ENCODE assay signal across 16 cellular contexts in the genomic region with DNA sequence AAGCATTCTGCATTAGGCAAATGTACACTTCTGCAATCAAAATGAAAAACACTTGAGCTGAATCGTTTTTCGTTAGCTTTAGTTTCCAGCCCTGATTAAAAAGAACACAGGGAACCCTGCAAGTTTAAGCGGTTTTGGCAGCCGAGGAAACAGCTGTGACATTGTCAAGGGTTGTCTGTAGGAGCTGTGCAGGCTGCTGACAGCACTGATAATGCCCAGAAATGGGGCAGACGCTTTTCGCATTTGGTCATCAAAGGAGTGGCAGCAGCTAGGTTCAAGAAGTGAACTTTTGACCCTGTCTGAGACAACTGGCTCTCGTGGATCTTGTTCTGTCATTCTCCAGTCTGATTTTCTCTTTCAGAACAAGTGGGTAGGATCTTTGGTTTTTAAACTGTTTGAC.
A peak's percentile ranks its signal among the peaks of the same experiment; 100 is the strongest.
DNase-seq lines count a peak whose midpoint lies in the region; ATAC-seq, FAIRE-seq and TF ChIP-seq lines count a peak whose summit lies in the region.
"Had no signal": no experiment of that assay in that cellular context is flagged by ENCODE, and none has a peak within 500 bp of the region (broad histone marks: within the 10 kb centered on the region; RNA-seq: fewer than 3 reads in every experiment).

No MANE protein-coding gene starts in this region.

- no peak overlapping the region for H3K4me2 ChIP-seq in HepG2 (ENCODE audit: low read depth, low read length)

- H3K4me3 ChIP-seq in liver (ENCODE audit: low read depth in 1 of 3, low read length in 3 of 3) = no peak overlapping the region
- H3K4me3 ChIP-seq in HepG2 (replicated peaks in 1 of 3; ENCODE audit: insufficient read depth in 1 of 3, low read depth in 2 of 3, low read length in 3 of 3) = no peak overlapping the region
- H3K4me3 ChIP-seq in neutrophil (ENCODE audit: low read depth in 1 of 2, low read length in 1 of 2) = no peak overlapping the region
- H3K4me3 ChIP-seq: suprapubic skin had no signal

- TF ChIP-seq POLR2A in HepG2 (IDR thresholded peaks at IDR 0.05; ENCODE audit: insufficient read depth in 1 of 2, low read depth in 2 of 2, low read length in 2 of 2) = no peak

- CTCF ChIA-PET in HepG2 (lab: Yijun Ruan, JAX; ENCODE audit: low intra/inter-chr PET ratio, low total read pairs) (no interaction called here), RWPE1 (lab: Yijun Ruan, JAX) (interaction anchor here (1.2 kb wide), 1 partner anchor 8 kb away, joined by 4 read pairs; no protein-coding TSS in a partner anchor)

- H3K4me1 ChIP-seq in liver (ENCODE audit: control insufficient read depth in 4 of 4, insufficient read depth in 4 of 4, low read length in 3 of 4) = peaks cover 5 to 51% (median 37%) of the 10 kb centered on the region in 4 donors
- no peaks in the 10 kb centered on the region for H3K4me1 ChIP-seq in HepG2 (ENCODE audit: insufficient read depth, low read length)
- peaks cover 8 to 27% of the 10 kb centered on the region in 2 experiments for H3K4me1 ChIP-seq in neutrophil (ENCODE audit: control insufficient read depth in 1 of 2, insufficient read depth in 1 of 2, low read depth in 1 of 2, low read length in 1 of 2)

- no peak for ATAC-seq in HepG2
- ATAC-seq in left ventricle myocardium superior = peak; percentile 88
- no peak for ATAC-seq in HG03342 (IDR thresholded peaks at IDR 0.05; ENCODE audit: unreplicated experiment)
- ATAC-seq: WTC11 had no signal

- TF ChIP-seq CTCF in liver (IDR thresholded peaks at IDR 0.05; ENCODE audit: low read depth, low read length, missing input control) = no peak
- TF ChIP-seq CTCF in HepG2 (CRISPR knock-in tag; IDR thresholded peaks at IDR 0.05) = no peak
- TF ChIP-seq CTCF in neutrophil (IDR thresholded peaks at IDR 0.05) = no peak
- no peak for TF ChIP-seq CTCF in RWPE1 (conservative IDR thresholded peaks at IDR 0.05; ENCODE audit: low read depth)

- no peaks in the 10 kb centered on the region for H3K27me3 ChIP-seq in liver (ENCODE audit: control insufficient read depth in 4 of 4, insufficient read depth in 4 of 4, low read length in 3 of 4)
- H3K27me3 ChIP-seq in HepG2 (ENCODE audit: control insufficient read depth in 1 of 2, insufficient read depth in 2 of 2, low read length in 2 of 2) = no peaks in the 10 kb centered on the region
- no peaks in the 10 kb centered on the region for H3K27me3 ChIP-seq in neutrophil
- H3K27me3 ChIP-seq: suprapubic skin had no signal

- H3K79me2 ChIP-seq in HepG2 (ENCODE audit: insufficient read depth, low read length) = no peaks in the 10 kb centered on the region

- H3K9me3 ChIP-seq in liver (ENCODE audit: control insufficient read depth in 4 of 4, low read length in 3 of 4) = no peaks in the 10 kb centered on the region
- no peaks in the 10 kb centered on the region for H3K9me3 ChIP-seq in HepG2 (ENCODE audit: low read length)
- H3K9me3 ChIP-seq in neutrophil = no peaks in the 10 kb centered on the region
- H3K9me3 ChIP-seq: suprapubic skin had no signal

- H3K9ac ChIP-seq in liver (ENCODE audit: low read depth in 1 of 2, low read length in 2 of 2) = no peak overlapping the region
- H3K9ac ChIP-seq in HepG2 (ENCODE audit: insufficient read depth, low read depth, low read length) = no peak overlapping the region

- in situ Hi-C loops in HepG2 (cut with HindIII; ENCODE audit: extremely low pct_ligation_motif_present, low pct_unique_long_range_greater_than_20kb) = loop anchor here (25.0 kb wide), 1 partner anchor 729 kb away; a partner anchor contains a TSS

- H3K27ac ChIP-seq in liver (ENCODE audit: low read depth in 1 of 2, low read length in 2 of 2) (no peak overlapping the region), HepG2 (ENCODE audit: extremely low read length, insufficient read depth, low read length) (no peak overlapping the region), neutrophil (peak overlapping the region; percentile 51), RWPE1 (no peak overlapping the region)
- H3K27ac ChIP-seq: suprapubic skin had no signal

- intact Hi-C loops in HepG2 (cut with micrococcal nuclease; ENCODE audit: unreplicated experiment) (loop anchor here (10.0 kb wide), 1 partner anchor 294 kb away; no protein-coding TSS in a partner anchor), left ventricle myocardium superior (cut with micrococcal nuclease) (loop anchor here (10.0 kb wide), 1 partner anchor 64 kb away; no protein-coding TSS in a partner anchor)

- POLR2A ChIA-PET in HepG2 (lab: Yijun Ruan, JAX) = no interaction called here
- POLR2A ChIA-PET in RWPE1 (lab: Yijun Ruan, JAX; ENCODE audit: low non-redundant PET) = no interaction called here

- DNase-seq in HepG2 (ENCODE audit: low spot score) (no peak), left ventricle myocardium superior (peak; percentile 82), DMS53 treated with DMSO at 0.1 percent for 48 hours (lab: John Stamatoyannopoulos, UW; ENCODE audit: unreplicated experiment) (no peak), RWPE1 (ENCODE audit: low spot score) (no peak), NOMO-1 (lab: John Stamatoyannopoulos, UW; ENCODE audit: unreplicated experiment in 2 of 2) (no peak)
- DNase-seq: activated T-cell treated with anti-CD3 and anti-CD28 coated beads, Interleukin-2, amount 50 U/mL, for 1 hour; DMS53; MV-4-11; NCI-H446 treated with DMSO at 0.1 percent for 48 hours; SIG-M5 had no signal

- BruUV-seq in HepG2 (replicated peaks; lab: Mats Ljungman, UMichigan) = no TSS peak

- no peak for TF ChIP-seq EP300 in HepG2 (IDR thresholded peaks at IDR 0.05; ENCODE audit: low read depth in 2 of 2, low read length in 2 of 2)
- no peak for TF ChIP-seq EP300 in HepG2 (CRISPR knock-in tag; IDR thresholded peaks at IDR 0.05; ENCODE audit: borderline replicate concordance)

- WGBS in liver = 22% methylated on average over 7 of the region's 7 CpGs
- WGBS in HepG2 (ENCODE audit: low lambda C conversion rate) = 2% methylated on average over 5 of the region's 7 CpGs

- peaks cover 0 to 9% (median 0%) of the 10 kb centered on the region in 4 donors for H3K36me3 ChIP-seq in liver (ENCODE audit: control insufficient read depth in 4 of 4, insufficient read depth in 3 of 4, low read depth in 1 of 4, low read length in 3 of 4)
- no peaks in the 10 kb centered on the region for H3K36me3 ChIP-seq in HepG2 (replicated peaks in 1 of 2; ENCODE audit: control insufficient read depth in 1 of 2, insufficient read depth in 2 of 2, low read length in 2 of 2)
- no peaks in the 10 kb centered on the region for H3K36me3 ChIP-seq in neutrophil
- H3K36me3 ChIP-seq: suprapubic skin had no signal

- H4K20me1 ChIP-seq in HepG2 (ENCODE audit: insufficient read depth, low read length) = no peaks in the 10 kb centered on the region

- H2AFZ ChIP-seq in HepG2 (ENCODE audit: low read length) = no peak overlapping the region

- FAIRE-seq in HepG2 (lab: Jason Lieb, UNC) = no peak
- FAIRE-seq: A204.1 had no signal

- TF ChIP-seq RAD21 in liver (IDR thresholded peaks at IDR 0.05) (no peak), HepG2 (CRISPR knock-in tag; IDR thresholded peaks at IDR 0.05) (no peak)

TF ChIP-seq in liver, 16 proteins besides CTCF, POLR2A, EP300 and RAD21:
- peak in 1 of 2 donors; percentile 26 for TF ChIP-seq RXRA (IDR thresholded peaks at IDR 0.05)
- no peak for TF ChIP-seq SP1 (IDR thresholded peaks at IDR 0.05)
- peak; percentile 79 for TF ChIP-seq NR2F2 (IDR thresholded peaks at IDR 0.05)

TF ChIP-seq in HepG2, 621 proteins besides CTCF, POLR2A, EP300 and RAD21 (continues in another document):
- no peak for TF ChIP-seq ZNF629 (CRISPR knock-in tag; conservative IDR thresholded peaks at IDR 0.05)
- TF ChIP-seq, protein P1, sequence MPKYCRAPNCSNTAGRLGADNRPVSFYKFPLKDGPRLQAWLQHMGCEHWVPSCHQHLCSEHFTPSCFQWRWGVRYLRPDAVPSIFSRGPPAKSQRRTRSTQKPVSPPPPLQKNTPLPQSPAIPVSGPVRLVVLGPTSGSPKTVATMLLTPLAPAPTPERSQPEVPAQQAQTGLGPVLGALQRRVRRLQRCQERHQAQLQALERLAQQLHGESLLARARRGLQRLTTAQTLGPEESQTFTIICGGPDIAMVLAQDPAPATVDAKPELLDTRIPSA (CRISPR knock-in tag; IDR thresholded peaks at IDR 0.05; ENCODE audit: borderline replicate concordance) = no peak
- no peak for TF ChIP-seq PHF8 (CRISPR knock-in tag; IDR thresholded peaks at IDR 0.05)
- TF ChIP-seq RXRA (CRISPR knock-in tag; IDR thresholded peaks at IDR 0.05) = no peak
- no peak for TF ChIP-seq SNAPC2 (CRISPR knock-in tag; IDR thresholded peaks at IDR 0.05)
- TF ChIP-seq, protein P2, sequence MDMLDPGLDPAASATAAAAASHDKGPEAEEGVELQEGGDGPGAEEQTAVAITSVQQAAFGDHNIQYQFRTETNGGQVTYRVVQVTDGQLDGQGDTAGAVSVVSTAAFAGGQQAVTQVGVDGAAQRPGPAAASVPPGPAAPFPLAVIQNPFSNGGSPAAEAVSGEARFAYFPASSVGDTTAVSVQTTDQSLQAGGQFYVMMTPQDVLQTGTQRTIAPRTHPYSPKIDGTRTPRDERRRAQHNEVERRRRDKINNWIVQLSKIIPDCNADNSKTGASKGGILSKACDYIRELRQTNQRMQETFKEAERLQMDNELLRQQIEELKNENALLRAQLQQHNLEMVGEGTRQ (IDR thresholded peaks at IDR 0.05; ENCODE audit: low read depth, low read length) = no peak
- TF ChIP-seq, protein P2 (CRISPR knock-in tag; IDR thresholded peaks at IDR 0.05; ENCODE audit: borderline replicate concordance) = no peak
- no peak for TF ChIP-seq EHMT2 (IDR thresholded peaks at IDR 0.05; ENCODE audit: borderline replicate concordance, low read depth, low read length)
- no peak for TF ChIP-seq TP53 (CRISPR knock-in tag; conservative IDR thresholded peaks at IDR 0.05)
- no peak for TF ChIP-seq NFE2L2 (IDR thresholded peaks at IDR 0.05; ENCODE audit: low read length)
- TF ChIP-seq, protein P3, sequence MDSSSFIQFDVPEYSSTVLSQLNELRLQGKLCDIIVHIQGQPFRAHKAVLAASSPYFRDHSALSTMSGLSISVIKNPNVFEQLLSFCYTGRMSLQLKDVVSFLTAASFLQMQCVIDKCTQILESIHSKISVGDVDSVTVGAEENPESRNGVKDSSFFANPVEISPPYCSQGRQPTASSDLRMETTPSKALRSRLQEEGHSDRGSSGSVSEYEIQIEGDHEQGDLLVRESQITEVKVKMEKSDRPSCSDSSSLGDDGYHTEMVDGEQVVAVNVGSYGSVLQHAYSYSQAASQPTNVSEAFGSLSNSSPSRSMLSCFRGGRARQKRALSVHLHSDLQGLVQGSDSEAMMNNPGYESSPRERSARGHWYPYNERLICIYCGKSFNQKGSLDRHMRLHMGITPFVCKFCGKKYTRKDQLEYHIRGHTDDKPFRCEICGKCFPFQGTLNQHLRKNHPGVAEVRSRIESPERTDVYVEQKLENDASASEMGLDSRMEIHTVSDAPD (CRISPR knock-in tag; IDR thresholded peaks at IDR 0.05) = no peak
- TF ChIP-seq ZNF558 (CRISPR knock-in tag; IDR thresholded peaks at IDR 0.05; ENCODE audit: borderline replicate concordance) = no peak
